ENCODE assay signal across 18 cellular contexts in genomic region chr2:81901017-81901416, GRCh38.
A peak's percentile ranks its signal among the peaks of the same experiment; 100 is the strongest.
DNase-seq lines count a peak whose midpoint lies in the region; ATAC-seq, FAIRE-seq and TF ChIP-seq lines count a peak whose summit lies in the region.
"Had no signal": no experiment of that assay in that cellular context is flagged by ENCODE, and none has a peak within 500 bp of the region (broad histone marks: within the 10 kb centered on the region; RNA-seq: fewer than 3 reads in every experiment).

No MANE protein-coding gene starts in this region.

- H3K4me1 Mint-ChIP-seq in mesothelial cell of epicardium = peaks cover 4% of the 10 kb centered on the region
- H3K4me1 Mint-ChIP-seq: activated naive CD4-positive, alpha-beta T cell treated with anti-CD3 and anti-CD28 coated beads, Interleukin-2, amount 50 U/mL, for 24 hours had no signal

- H3K4me3 ChIP-seq in DND-41 (ENCODE audit: low read depth in 1 of 2, low read length in 2 of 2) (no peak overlapping the region), K562 (no peak overlapping the region), A673 (ENCODE audit: low read depth, low read length, poor library complexity, severe bottlenecking) (no peak overlapping the region)
- H3K4me3 ChIP-seq: spleen had no signal

- no peaks in the 10 kb centered on the region for H3K9me3 Mint-ChIP-seq in mesothelial cell of epicardium

- DNase-seq in DND-41 (no peak), KBM-7 (peak; percentile 3), K562 (ENCODE audit: extremely low read depth in 1 of 4, low spot score in 3 of 4) (no peak), mesothelial cell of epicardium (ENCODE audit: low spot score in 2 of 2, unreplicated experiment in 2 of 2) (no peak), A673 (ENCODE audit: low spot score) (no peak), COR-L47 (lab: John Stamatoyannopoulos, UW) (no peak)
- DNase-seq: activated CD8-positive, alpha-beta memory T cell treated with anti-CD3 and anti-CD28 coated beads for 24 hours; Calu3; foreskin fibroblast; left cardiac atrium; NCI-H2029 treated with DMSO at 0.1 percent for 48 hours; spleen; T-helper 2 cell had no signal

- TF ChIP-seq CTCF in DND-41 (IDR thresholded peaks at IDR 0.05; ENCODE audit: borderline replicate concordance, extremely low read depth, low read length, poor library complexity, severe bottlenecking) (peak; percentile 15), K562 (IDR thresholded peaks at IDR 0.05 in 2 of 3, conservative IDR thresholded peaks at IDR 0.05 in 1 of 3; ENCODE audit: insufficient read depth in 2 of 3, low read depth in 1 of 3, low read length in 3 of 3) (peak in 1 of 3 experiments; percentile 6; a peak in 1 of 6 replicates), mesothelial cell of epicardium (IDR thresholded peaks at IDR 0.05; ENCODE audit: unreplicated experiment) (peak; percentile 33), A673 (conservative IDR thresholded peaks at IDR 0.05; ENCODE audit: low read depth, low read length) (no peak)

- H3K36me3 ChIP-seq in DND-41 (ENCODE audit: insufficient read depth, low read length) = no peaks in the 10 kb centered on the region
- H3K36me3 ChIP-seq in K562 (ENCODE audit: control insufficient read depth, insufficient read depth, low read length) = no peaks in the 10 kb centered on the region
- no peaks in the 10 kb centered on the region for H3K36me3 ChIP-seq in A673 (ENCODE audit: insufficient read depth, low read length, poor library complexity, severe bottlenecking)
- H3K36me3 ChIP-seq: spleen had no signal

- peaks cover 1% of the 10 kb centered on the region for H3K27me3 Mint-ChIP-seq in mesothelial cell of epicardium (ENCODE audit: low read depth)
- H3K27me3 Mint-ChIP-seq: activated naive CD4-positive, alpha-beta T cell treated with anti-CD3 and anti-CD28 coated beads, Interleukin-2, amount 50 U/mL, for 24 hours had no signal

- in situ Hi-C loops in KBM-7 (cut with MboI; ENCODE audit: low pct_unique_long_range_greater_than_20kb, low sequenced_read_pairs) (no loop called here), K562 (cut with MboI) (no loop called here)

- H3K36me3 Mint-ChIP-seq in mesothelial cell of epicardium = no peaks in the 10 kb centered on the region
- H3K36me3 Mint-ChIP-seq: activated naive CD4-positive, alpha-beta T cell treated with anti-CD3 and anti-CD28 coated beads, Interleukin-2, amount 50 U/mL, for 24 hours had no signal

- CTCF ChIA-PET in K562 (lab: Yijun Ruan, JAX; ENCODE audit: low intra/inter-chr PET ratio) = no interaction called here
- CTCF ChIA-PET in A673 (lab: Charles Lee) = no interaction called here

- 2% methylated on average over 3 of the region's 3 CpGs for WGBS in K562 (ENCODE audit: insufficient coverage, low coverage, missing lambda C conversion rate)

- H3K27ac Mint-ChIP-seq in mesothelial cell of epicardium = no peak overlapping the region
- H3K27ac Mint-ChIP-seq: activated naive CD4-positive, alpha-beta T cell treated with anti-CD3 and anti-CD28 coated beads, Interleukin-2, amount 50 U/mL, for 24 hours had no signal

- no peaks in the 10 kb centered on the region for H3K79me2 ChIP-seq in DND-41 (ENCODE audit: insufficient read depth, low read length)
- H3K79me2 ChIP-seq in K562 (ENCODE audit: control insufficient read depth, insufficient read depth, low read length) = no peaks in the 10 kb centered on the region

- no peak overlapping the region for H3K4me3 Mint-ChIP-seq in mesothelial cell of epicardium
- H3K4me3 Mint-ChIP-seq: activated naive CD4-positive, alpha-beta T cell treated with anti-CD3 and anti-CD28 coated beads, Interleukin-2, amount 50 U/mL, for 24 hours had no signal

- H3K9ac ChIP-seq in DND-41 (ENCODE audit: low read depth, low read length) (no peak overlapping the region), K562 (ENCODE audit: insufficient read depth in 1 of 2, low read depth in 2 of 2, low read length in 2 of 2) (no peak overlapping the region)

- POLR2A ChIA-PET in K562 (lab: Yijun Ruan, JAX) (no interaction called here), A673 (lab: Charles Lee; ENCODE audit: low non-redundant PET) (no interaction called here)

- no peak overlapping the region for H3K27ac ChIP-seq in DND-41 (ENCODE audit: low read length)
- H3K27ac ChIP-seq in K562 (ENCODE audit: extremely low read depth, low read depth, low read length) = no peak overlapping the region
- no peak overlapping the region for H3K27ac ChIP-seq in A673 (ENCODE audit: low read depth, low read length, poor library complexity, severe bottlenecking)
- H3K27ac ChIP-seq: spleen had no signal

- intact Hi-C loops in K562 (cut with micrococcal nuclease) (no loop called here), A673 (cut with micrococcal nuclease; ENCODE audit: unreplicated experiment) (no loop called here)

- H3K4me1 ChIP-seq in DND-41 (ENCODE audit: insufficient read depth, low read length) (no peaks in the 10 kb centered on the region), K562 (replicated peaks in 1 of 2; ENCODE audit: control insufficient read depth in 2 of 2, insufficient read depth in 2 of 2, low read length in 2 of 2) (no peaks in the 10 kb centered on the region), A673 (ENCODE audit: insufficient read depth, low read length, poor library complexity, severe bottlenecking) (no peaks in the 10 kb centered on the region)
- H3K4me1 ChIP-seq: spleen had no signal

- TF ChIP-seq RAD21 in K562 (CRISPR knock-in tag; conservative IDR thresholded peaks at IDR 0.05 in 1 of 2, IDR thresholded peaks at IDR 0.05 in 1 of 2) = no peak

- no peak for TF ChIP-seq EP300 in K562 (IDR thresholded peaks at IDR 0.05; ENCODE audit: low read length)

- no peaks in the 10 kb centered on the region for H3K9me3 ChIP-seq in DND-41 (ENCODE audit: insufficient read depth, low read length, severe bottlenecking)
- no peaks in the 10 kb centered on the region for H3K9me3 ChIP-seq in K562 (replicated peaks; ENCODE audit: control insufficient read depth, insufficient read depth, low read depth, low read length)
- H3K9me3 ChIP-seq in A673 (ENCODE audit: low read depth, low read length, poor library complexity, severe bottlenecking) = peaks cover 14% of the 10 kb centered on the region

- TF ChIP-seq POLR2A in K562 (conservative IDR thresholded peaks at IDR 0.05) = no peak

- no TSS peak for BruUV-seq in K562 (replicated peaks; lab: Mats Ljungman, UMichigan)
- BruUV-seq in A673 (replicated peaks; lab: Mats Ljungman, UMichigan) = no TSS peak

- H2AFZ ChIP-seq in DND-41 (ENCODE audit: low read depth, low read length) (no peak overlapping the region), K562 (ENCODE audit: low read depth, low read length) (no peak overlapping the region)

- H3K9me1 ChIP-seq in K562 (ENCODE audit: control insufficient read depth, insufficient read depth, low read length) = no peaks in the 10 kb centered on the region

- no peak for FAIRE-seq in K562 (lab: Jason Lieb, UNC)
- FAIRE-seq: GM19239, H54 had no signal

- H3K27me3 ChIP-seq in DND-41 (ENCODE audit: insufficient read depth, low read length, poor library complexity) (no peaks in the 10 kb centered on the region), K562 (ENCODE audit: control insufficient read depth in 2 of 2, insufficient read depth in 2 of 2, low read length in 2 of 2) (no peaks in the 10 kb centered on the region), A673 (replicated peaks; ENCODE audit: insufficient read depth, low read depth, low read length, poor library complexity) (no peaks in the 10 kb centered on the region)
- H3K27me3 ChIP-seq: spleen had no signal

- no peak overlapping the region for H3K4me2 ChIP-seq in DND-41 (ENCODE audit: insufficient read depth, low read length)
- H3K4me2 ChIP-seq in K562 (ENCODE audit: insufficient read depth, low read length) = no peak overlapping the region

- no peak for ATAC-seq in DND-41 (ENCODE audit: insufficient read depth, low read depth)
- no peak for ATAC-seq in K562
- no peak for ATAC-seq in HG03095 (IDR thresholded peaks at IDR 0.05; ENCODE audit: unreplicated experiment)
- ATAC-seq in HG03175 (IDR thresholded peaks at IDR 0.05; ENCODE audit: unreplicated experiment) = no peak
- ATAC-seq: left cardiac atrium had no signal

- H4K20me1 ChIP-seq in DND-41 (ENCODE audit: insufficient read depth, low read length) (no peaks in the 10 kb centered on the region), K562 (replicated peaks; ENCODE audit: control insufficient read depth, insufficient read depth, low read length) (no peaks in the 10 kb centered on the region)

TF ChIP-seq in K562, 482 proteins besides CTCF, POLR2A, EP300 and RAD21:
- TF ChIP-seq MEF2A (IDR thresholded peaks at IDR 0.05; ENCODE audit: control insufficient read depth, low read depth, low read length) (no peak), DEAF1 (CRISPR knock-in tag; IDR thresholded peaks at IDR 0.05) (0 out of 2 replicates have a peak, but pooled peaks have one; percentile 10), NELFE (IDR thresholded peaks at IDR 0.05; ENCODE audit: insufficient read depth, insufficient read length) (no peak)
